Comparison of ENCODE assay signal across 15 cellular contexts in genomic region chr15:68341851-68342336, GRCh38.
DNase-seq lines count a peak whose midpoint lies in the region; ATAC-seq and TF ChIP-seq lines count a peak whose summit lies in the region.
"Had no signal": no experiment of that assay in that cellular context is flagged by ENCODE, and none has a peak within 500 bp of the region (broad histone marks: within the 10 kb centered on the region; RNA-seq: fewer than 3 reads in every experiment).

No MANE protein-coding gene starts in this region.

- H3K36me3 Mint-ChIP-seq in osteocyte (ENCODE audit: unreplicated experiment) = peaks cover 81% of the 10 kb centered on the region

- no peak overlapping the region for H3K4me3 ChIP-seq in SK-N-SH (ENCODE audit: low read depth in 2 of 2, low read length in 1 of 2)
- no peak overlapping the region for H3K4me3 ChIP-seq in gastroesophageal sphincter
- H3K4me3 ChIP-seq: HAP-1, Peyer's patch had no signal

- WGBS in SK-N-SH (ENCODE audit: low lambda C conversion rate) = 89% methylated on average over 7 of the region's 7 CpGs
- WGBS in gastroesophageal sphincter (ENCODE audit: low coverage in 1 of 2), 2 donors = 67 to 75% methylated on average over 3 to 4 of the region's 7 CpGs

- H3K36me3 ChIP-seq in SK-N-SH (replicated peaks in 1 of 2; ENCODE audit: control insufficient read depth in 1 of 2, insufficient read depth in 2 of 2, low read length in 1 of 2) (no peaks in the 10 kb centered on the region), gastroesophageal sphincter (no peaks in the 10 kb centered on the region)
- H3K36me3 ChIP-seq: HAP-1, Peyer's patch had no signal

- peak overlapping the region; percentile 100 for H3K27ac Mint-ChIP-seq in osteocyte (ENCODE audit: unreplicated experiment)
- H3K27ac Mint-ChIP-seq: activated CD4-positive, alpha-beta memory T cell treated with anti-CD3 and anti-CD28 coated beads, Interleukin-2, amount 10 ng/mL, durations not matched to agents 7 days and 5 days had no signal

- TF ChIP-seq CTCF in SK-N-SH (IDR thresholded peaks at IDR 0.05) = no peak
- TF ChIP-seq CTCF in gastroesophageal sphincter (IDR thresholded peaks at IDR 0.05) = no peak
- TF ChIP-seq CTCF in osteocyte (IDR thresholded peaks at IDR 0.05) = no peak

- H3K79me2 ChIP-seq in SK-N-SH (ENCODE audit: insufficient read depth) = no peaks in the 10 kb centered on the region

- TF ChIP-seq EP300 in SK-N-SH (IDR thresholded peaks at IDR 0.05; ENCODE audit: borderline replicate concordance in 1 of 2, low read depth in 1 of 2, low read length in 1 of 2) = no peak
- no peak for TF ChIP-seq EP300 in gastroesophageal sphincter (IDR thresholded peaks at IDR 0.05)

- DNase-seq in SK-N-SH (no peak), osteocyte (ENCODE audit: extremely low spot score, unreplicated experiment) (no peak), NCI-H1092 treated with DMSO at 0.1 percent for 48 hours (lab: John Stamatoyannopoulos, UW) (no peak), NCI-H1694 (lab: John Stamatoyannopoulos, UW) (no peak)
- no peak for DNase-seq in stimulated activated CD4-positive, alpha-beta T cell treated with anti-CD3 and anti-CD28 coated beads, Interleukin-4, amount 100 ng/mL, for 24 hours
- DNase-seq: activated CD4-positive, alpha-beta memory T cell treated with anti-CD3 and anti-CD28 coated beads, Interleukin-2, amount 10 ng/mL, durations not matched to agents 7 days and 5 days; DMS 273 treated with DMSO at 0.1 percent for 48 hours; Peyer's patch; retina; T-helper 9 cell had no signal

- no peak overlapping the region for H3K4me3 Mint-ChIP-seq in osteocyte (ENCODE audit: unreplicated experiment)
- H3K4me3 Mint-ChIP-seq: activated CD4-positive, alpha-beta memory T cell treated with anti-CD3 and anti-CD28 coated beads, Interleukin-2, amount 10 ng/mL, durations not matched to agents 7 days and 5 days; central memory CD8-positive, alpha-beta T cell had no signal

- H4K20me1 ChIP-seq in SK-N-SH (ENCODE audit: insufficient read depth) = no peaks in the 10 kb centered on the region

- H3K27me3 ChIP-seq in SK-N-SH (ENCODE audit: insufficient read depth) (no peaks in the 10 kb centered on the region), gastroesophageal sphincter (no peaks in the 10 kb centered on the region)
- H3K27me3 ChIP-seq: Peyer's patch had no signal

- no peak overlapping the region for H3K9ac ChIP-seq in SK-N-SH

- H2AFZ ChIP-seq in SK-N-SH (ENCODE audit: low read depth) = no peak overlapping the region

- TF ChIP-seq POLR2A in gastroesophageal sphincter (IDR thresholded peaks at IDR 0.05) = no peak

- H3K9me3 ChIP-seq in SK-N-SH (no peaks in the 10 kb centered on the region), gastroesophageal sphincter (no peaks in the 10 kb centered on the region)
- H3K9me3 ChIP-seq: HAP-1, Peyer's patch had no signal

- H3K4me1 Mint-ChIP-seq in osteocyte (ENCODE audit: unreplicated experiment) = peaks cover 71% of the 10 kb centered on the region
- H3K4me1 Mint-ChIP-seq: activated CD4-positive, alpha-beta memory T cell treated with anti-CD3 and anti-CD28 coated beads, Interleukin-2, amount 10 ng/mL, durations not matched to agents 7 days and 5 days; central memory CD8-positive, alpha-beta T cell had no signal

- ATAC-seq in SK-N-SH treated with all-trans-retinoic acid at 6 μM for 48 hours (no peak), gastroesophageal sphincter (no peak), HG03442 (IDR thresholded peaks at IDR 0.05; ENCODE audit: unreplicated experiment) (no peak)

- peaks cover 8% of the 10 kb centered on the region for H3F3A ChIP-seq in SK-N-SH (replicated peaks; ENCODE audit: insufficient read depth)

- peak overlapping the region; percentile 39; the same call in 1 of the 2 replicates for H3K4me2 ChIP-seq in SK-N-SH

- TF ChIP-seq RAD21 in SK-N-SH (IDR thresholded peaks at IDR 0.05; ENCODE audit: low read length) = no peak

- POLR2A ChIA-PET in SK-N-SH (lab: Yijun Ruan, JAX) = no interaction called here

- peaks cover under 1 to 8% of the 10 kb centered on the region in 2 experiments; a peak in 3 of 4 replicates for H3K4me1 ChIP-seq in SK-N-SH (ENCODE audit: control insufficient read depth in 1 of 2, insufficient read depth in 2 of 2, low read depth in 1 of 2, low read length in 1 of 2)
- peaks cover 0 to 38% (median 16%) of the 10 kb centered on the region in 3 donors for H3K4me1 ChIP-seq in gastroesophageal sphincter
- H3K4me1 ChIP-seq: HAP-1 had no signal

- no peaks in the 10 kb centered on the region for H3K9me2 ChIP-seq in SK-N-SH

- CTCF ChIA-PET in SK-N-SH (lab: Yijun Ruan, JAX) = interaction anchor here (3.8 kb wide), 1 partner anchor 36 kb away, joined by 16 read pairs; no protein-coding TSS in a partner anchor

- H3K9me3 Mint-ChIP-seq in osteocyte (ENCODE audit: unreplicated experiment) = no peaks in the 10 kb centered on the region
- H3K9me3 Mint-ChIP-seq: activated CD4-positive, alpha-beta memory T cell treated with anti-CD3 and anti-CD28 coated beads, Interleukin-2, amount 10 ng/mL, durations not matched to agents 7 days and 5 days; central memory CD8-positive, alpha-beta T cell had no signal

- H3K27ac ChIP-seq in SK-N-SH (ENCODE audit: low read depth in 2 of 2, low read length in 1 of 2) (peak overlapping the region in 1 of 2 experiments; percentile 69; a peak in 1 of 4 replicates), gastroesophageal sphincter (peak overlapping the region in 3 of 4 donors; percentile 63 to 78 (median 64))

- H3K27me3 Mint-ChIP-seq in osteocyte (ENCODE audit: unreplicated experiment) = no peaks in the 10 kb centered on the region

TF ChIP-seq in SK-N-SH, 30 proteins besides CTCF, POLR2A, EP300 and RAD21 (continues in another document):
- no peak for TF ChIP-seq MEF2A (IDR thresholded peaks at IDR 0.05; ENCODE audit: borderline replicate concordance, low read depth)
- TF ChIP-seq NRF1 (IDR thresholded peaks at IDR 0.05; ENCODE audit: low read depth, low read length) = no peak
- TF ChIP-seq ZBTB33 (IDR thresholded peaks at IDR 0.05; ENCODE audit: borderline replicate concordance, low read depth) = no peak
- TF ChIP-seq FOSL2 (IDR thresholded peaks at IDR 0.05; ENCODE audit: borderline replicate concordance, low read depth) = no peak
- TF ChIP-seq USF2 (IDR thresholded peaks at IDR 0.05; ENCODE audit: borderline replicate concordance, low read depth, low read length) = no peak
- no peak for TF ChIP-seq SIN3A (IDR thresholded peaks at IDR 0.05; ENCODE audit: borderline replicate concordance, low read depth, low read length)
- TF ChIP-seq RXRA (IDR thresholded peaks at IDR 0.05; ENCODE audit: borderline replicate concordance, low read depth) = no peak

TF ChIP-seq in SK-N-SH treated with all-trans-retinoic acid at 6 μM for 48 hours, 23 proteins besides CTCF, POLR2A, EP300 and RAD21:
- no peak for TF ChIP-seq GLIS3 (CRISPR knock-in tag; IDR thresholded peaks at IDR 0.05)
- TF ChIP-seq BACH2 (CRISPR knock-in tag; IDR thresholded peaks at IDR 0.05; ENCODE audit: borderline replicate concordance) = no peak
- TF ChIP-seq TCF4 (CRISPR knock-in tag; IDR thresholded peaks at IDR 0.05; ENCODE audit: borderline replicate concordance) = no peak
- no peak for TF ChIP-seq ZNF565 (CRISPR knock-in tag; conservative IDR thresholded peaks at IDR 0.05; ENCODE audit: low read depth)
- no peak for TF ChIP-seq OSR1 (CRISPR knock-in tag; IDR thresholded peaks at IDR 0.05)
- no peak for TF ChIP-seq CREB5 (CRISPR knock-in tag; IDR thresholded peaks at IDR 0.05; ENCODE audit: low read depth)
- TF ChIP-seq ESRRG (CRISPR knock-in tag; IDR thresholded peaks at IDR 0.05) = no peak
- no peak for TF ChIP-seq CSRNP3 (CRISPR knock-in tag; IDR thresholded peaks at IDR 0.05)
TF ChIP-seq in SK-N-SH treated with all-trans-retinoic acid at 6 μM for 48 hours: peak in this region for 0.
